In the genomic region with DNA sequence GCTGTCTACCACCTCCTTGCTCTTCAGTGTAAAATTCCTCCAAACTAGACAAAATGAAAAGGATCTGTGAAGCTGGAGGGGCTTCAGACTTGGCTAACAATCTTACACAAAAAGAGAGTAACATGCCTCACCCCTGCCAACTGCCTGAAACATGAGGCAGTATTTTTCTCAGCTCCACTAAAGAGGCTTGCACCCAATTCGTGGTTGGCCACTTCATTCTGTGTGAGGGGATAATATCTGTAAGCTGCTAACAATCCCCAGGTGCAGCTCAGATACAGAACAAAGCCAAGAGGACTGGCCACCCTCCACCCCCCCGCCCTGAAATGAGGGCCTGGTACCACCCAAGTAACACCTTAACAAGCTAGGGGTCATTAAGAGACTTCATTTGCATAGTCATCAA, we compare ENCODE assay signal across 1 cellular context.
TF ChIP-seq lines count a peak whose summit lies in the region.

No MANE protein-coding gene starts in this region.

TF ChIP-seq in IMR-90, 13 proteins besides CTCF, POLR2A, EP300 and RAD21:
- TF ChIP-seq RFX5 (IDR thresholded peaks at IDR 0.05; ENCODE audit: low read depth, low read length) (no peak), MAFK (IDR thresholded peaks at IDR 0.05; ENCODE audit: low read depth, low read length) (no peak), NFE2L2 (IDR thresholded peaks at IDR 0.05; ENCODE audit: low read depth, low read length) (no peak), CHD1 (IDR thresholded peaks at IDR 0.05; ENCODE audit: low read depth, low read length) (no peak), BHLHE40 (IDR thresholded peaks at IDR 0.05; ENCODE audit: low read depth, low read length) (no peak), MAZ (IDR thresholded peaks at IDR 0.05; ENCODE audit: borderline replicate concordance, low read depth, low read length) (no peak), MXI1 (IDR thresholded peaks at IDR 0.05; ENCODE audit: borderline replicate concordance, low read depth, low read length) (no peak), CEBPB (IDR thresholded peaks at IDR 0.05; ENCODE audit: low read depth, low read length) (no peak), RCOR1 (IDR thresholded peaks at IDR 0.05; ENCODE audit: insufficient replicate concordance, low read length) (no peak), FOS (IDR thresholded peaks at IDR 0.05; ENCODE audit: low read depth, low read length) (no peak), SMC3 (IDR thresholded peaks at IDR 0.05; ENCODE audit: low read depth, low read length) (no peak)
- TF ChIP-seq, protein P1, sequence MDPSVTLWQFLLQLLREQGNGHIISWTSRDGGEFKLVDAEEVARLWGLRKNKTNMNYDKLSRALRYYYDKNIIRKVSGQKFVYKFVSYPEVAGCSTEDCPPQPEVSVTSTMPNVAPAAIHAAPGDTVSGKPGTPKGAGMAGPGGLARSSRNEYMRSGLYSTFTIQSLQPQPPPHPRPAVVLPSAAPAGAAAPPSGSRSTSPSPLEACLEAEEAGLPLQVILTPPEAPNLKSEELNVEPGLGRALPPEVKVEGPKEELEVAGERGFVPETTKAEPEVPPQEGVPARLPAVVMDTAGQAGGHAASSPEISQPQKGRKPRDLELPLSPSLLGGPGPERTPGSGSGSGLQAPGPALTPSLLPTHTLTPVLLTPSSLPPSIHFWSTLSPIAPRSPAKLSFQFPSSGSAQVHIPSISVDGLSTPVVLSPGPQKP (IDR thresholded peaks at IDR 0.05; ENCODE audit: borderline replicate concordance, low read depth, low read length) = no peak
- TF ChIP-seq, protein P2, sequence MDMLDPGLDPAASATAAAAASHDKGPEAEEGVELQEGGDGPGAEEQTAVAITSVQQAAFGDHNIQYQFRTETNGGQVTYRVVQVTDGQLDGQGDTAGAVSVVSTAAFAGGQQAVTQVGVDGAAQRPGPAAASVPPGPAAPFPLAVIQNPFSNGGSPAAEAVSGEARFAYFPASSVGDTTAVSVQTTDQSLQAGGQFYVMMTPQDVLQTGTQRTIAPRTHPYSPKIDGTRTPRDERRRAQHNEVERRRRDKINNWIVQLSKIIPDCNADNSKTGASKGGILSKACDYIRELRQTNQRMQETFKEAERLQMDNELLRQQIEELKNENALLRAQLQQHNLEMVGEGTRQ (IDR thresholded peaks at IDR 0.05; ENCODE audit: low read depth, low read length) = no peak
